Comparison of ENCODE assay signal across 31 cellular contexts in genomic region chr12:14262771-14263511, GRCh38.
A peak's percentile ranks its signal among the peaks of the same experiment; 100 is the strongest.
DNase-seq lines count a peak whose midpoint lies in the region; ATAC-seq, FAIRE-seq and TF ChIP-seq lines count a peak whose summit lies in the region.
"Had no signal": no experiment of that assay in that cellular context is flagged by ENCODE, and none has a peak within 500 bp of the region (broad histone marks: within the 10 kb centered on the region; RNA-seq: fewer than 3 reads in every experiment).

No MANE protein-coding gene starts in this region.

- H3K27ac ChIP-seq in HepG2 (ENCODE audit: extremely low read length, insufficient read depth, low read length), result no peak overlapping the region
- H3K27ac ChIP-seq in right lobe of liver, result no peak overlapping the region
- peak overlapping the region; percentile 94 for H3K27ac ChIP-seq in hepatocyte
- no peak overlapping the region for H3K27ac ChIP-seq in parathyroid adenoma
- no peak overlapping the region for H3K27ac ChIP-seq in CD8-positive, alpha-beta T cell (ENCODE audit: low read depth, low read length)
- H3K27ac ChIP-seq: HL-60, ovary, VCaP had no signal

- H3K9me2 ChIP-seq in hepatocyte (replicated peaks; ENCODE audit: insufficient read depth), result no peaks in the 10 kb centered on the region

- WGBS in HepG2 (ENCODE audit: low lambda C conversion rate), result 5% methylated on average over 7 of the region's 7 CpGs
- 72% methylated on average over 6 of the region's 7 CpGs for WGBS in right lobe of liver (ENCODE audit: insufficient coverage, low coverage, low lambda C conversion rate, missing lambda C conversion rate)
- 95% methylated on average over 7 of the region's 7 CpGs for WGBS in hepatocyte (ENCODE audit: low lambda C conversion rate, missing lambda C conversion rate)

- H3K27me3 ChIP-seq in HepG2 (ENCODE audit: control insufficient read depth in 1 of 2, insufficient read depth in 2 of 2, low read length in 2 of 2), result no peaks in the 10 kb centered on the region
- no peaks in the 10 kb centered on the region for H3K27me3 ChIP-seq in right lobe of liver
- no peaks in the 10 kb centered on the region for H3K27me3 ChIP-seq in hepatocyte
- H3K27me3 ChIP-seq in parathyroid adenoma (ENCODE audit: control insufficient read depth, insufficient read depth, low read length), result no peaks in the 10 kb centered on the region
- no peaks in the 10 kb centered on the region for H3K27me3 ChIP-seq in CD8-positive, alpha-beta T cell (ENCODE audit: insufficient read depth, low read length)
- H3K27me3 ChIP-seq: ovary, spleen had no signal

- H3K4me1 Mint-ChIP-seq in CD8-positive, alpha-beta T cell (ENCODE audit: low read depth), result peaks cover 23% of the 10 kb centered on the region

- POLR2A ChIA-PET in HepG2 (lab: Yijun Ruan, JAX), result no interaction called here
- POLR2A ChIA-PET in CD8-positive, alpha-beta T cell (lab: Charles Lee), result no interaction called here

- ATAC-seq in HepG2, result no peak
- ATAC-seq in right lobe of liver, result no peak
- no peak for ATAC-seq in CD8-positive, alpha-beta T cell
- ATAC-seq: activated T-cell treated with anti-CD3 and anti-CD28 coated beads, Interleukin-2, amount 50 U/mL, for 72 hours; left lobe of liver; Panc1 had no signal

- H3K9me3 ChIP-seq in HepG2 (ENCODE audit: low read length) (peaks cover 9% of the 10 kb centered on the region; the same call in 1 of the 2 replicates), right lobe of liver (no peaks in the 10 kb centered on the region), hepatocyte (ENCODE audit: low read depth) (peaks cover 3% of the 10 kb centered on the region), parathyroid adenoma (ENCODE audit: control insufficient read depth, low read length) (no peaks in the 10 kb centered on the region)
- no peaks in the 10 kb centered on the region for H3K9me3 ChIP-seq in CD8-positive, alpha-beta T cell (ENCODE audit: low read length)
- H3K9me3 ChIP-seq: ovary had no signal

- no peaks in the 10 kb centered on the region for H3K79me2 ChIP-seq in HepG2 (ENCODE audit: insufficient read depth, low read length)
- no peaks in the 10 kb centered on the region for H3K79me2 ChIP-seq in hepatocyte
- no peaks in the 10 kb centered on the region for H3K79me2 ChIP-seq in parathyroid adenoma

- in situ Hi-C loops in HepG2 (cut with HindIII; ENCODE audit: extremely low pct_ligation_motif_present, low pct_unique_long_range_greater_than_20kb), result no loop called here

- H3K9me3 Mint-ChIP-seq in CD8-positive, alpha-beta T cell, result peaks cover 3% of the 10 kb centered on the region

- TF ChIP-seq CTCF in HepG2 (CRISPR knock-in tag; IDR thresholded peaks at IDR 0.05) (no peak), right lobe of liver (IDR thresholded peaks at IDR 0.05) (no peak), hepatocyte (IDR thresholded peaks at IDR 0.05; ENCODE audit: poor library complexity) (no peak), parathyroid adenoma (IDR thresholded peaks at IDR 0.05) (no peak)
- no peak for TF ChIP-seq CTCF in CD8-positive, alpha-beta T cell (IDR thresholded peaks at IDR 0.05)

- TF ChIP-seq RAD21 in HepG2 (CRISPR knock-in tag; IDR thresholded peaks at IDR 0.05), result no peak

- H4K20me1 ChIP-seq in HepG2 (ENCODE audit: insufficient read depth, low read length) (no peaks in the 10 kb centered on the region), hepatocyte (ENCODE audit: insufficient read depth, poor library complexity, severe bottlenecking) (no peaks in the 10 kb centered on the region)

- no peaks in the 10 kb centered on the region for H3K36me3 Mint-ChIP-seq in CD8-positive, alpha-beta T cell
- H3K36me3 Mint-ChIP-seq: immature natural killer cell had no signal

- no peaks in the 10 kb centered on the region for H3K36me3 ChIP-seq in HepG2 (replicated peaks in 1 of 2; ENCODE audit: control insufficient read depth in 1 of 2, insufficient read depth in 2 of 2, low read length in 2 of 2)
- no peaks in the 10 kb centered on the region for H3K36me3 ChIP-seq in right lobe of liver
- no peaks in the 10 kb centered on the region for H3K36me3 ChIP-seq in hepatocyte (replicated peaks; ENCODE audit: insufficient read depth, low read depth)
- no peaks in the 10 kb centered on the region for H3K36me3 ChIP-seq in parathyroid adenoma (ENCODE audit: control insufficient read depth, insufficient read depth, low read length)
- no peaks in the 10 kb centered on the region for H3K36me3 ChIP-seq in CD8-positive, alpha-beta T cell (ENCODE audit: insufficient read depth, low read length)
- H3K36me3 ChIP-seq: ovary, spleen had no signal

- CTCF ChIA-PET in HepG2 (lab: Yijun Ruan, JAX; ENCODE audit: low intra/inter-chr PET ratio, low total read pairs), result no interaction called here
- CTCF ChIA-PET in CD8-positive, alpha-beta T cell (lab: Charles Lee), result interaction anchor here (1.1 to 1.4 kb wide), 2 partner anchors 103 to 151 kb away, joined by 3 read pairs; partner anchors contain the start of gene ATF7IP

- TF ChIP-seq EP300 in HepG2 (IDR thresholded peaks at IDR 0.05; ENCODE audit: low read depth in 2 of 2, low read length in 2 of 2) (no peak), HepG2 (CRISPR knock-in tag; IDR thresholded peaks at IDR 0.05; ENCODE audit: borderline replicate concordance) (no peak)

- no TSS peak for BruUV-seq in HepG2 (replicated peaks; lab: Mats Ljungman, UMichigan)

- H3K4me2 ChIP-seq in HepG2 (ENCODE audit: low read depth, low read length), result no peak overlapping the region
- H3K4me2 ChIP-seq in hepatocyte, result no peak overlapping the region
- H3K4me2 ChIP-seq in parathyroid adenoma (ENCODE audit: low read length), result no peak overlapping the region

- intact Hi-C loops in HepG2 (cut with micrococcal nuclease; ENCODE audit: unreplicated experiment) (no loop called here), right lobe of liver (cut with DNase I) (no loop called here)
- intact Hi-C loops in CD8-positive, alpha-beta T cell (cut with DNase I, micrococcal nuclease), result no loop called here

- H3K9ac ChIP-seq in HepG2 (ENCODE audit: insufficient read depth, low read depth, low read length), result no peak overlapping the region
- no peak overlapping the region for H3K9ac ChIP-seq in parathyroid adenoma

- no peak overlapping the region for H2AFZ ChIP-seq in HepG2 (ENCODE audit: low read length)
- H2AFZ ChIP-seq in hepatocyte, result no peak overlapping the region
- peak overlapping the region; percentile 64 for H2AFZ ChIP-seq in parathyroid adenoma

- H3K27me3 Mint-ChIP-seq in CD8-positive, alpha-beta T cell (ENCODE audit: low read depth), result no peaks in the 10 kb centered on the region
- H3K27me3 Mint-ChIP-seq: activated CD4-positive, alpha-beta T cell treated with anti-CD3 and anti-CD28 coated beads, Interleukin-2, amount 10 ng/mL, durations not matched to agents 7 days and 5 days; CD4-positive, alpha-beta memory T cell had no signal

- no peak for FAIRE-seq in HepG2 (lab: Jason Lieb, UNC)
- FAIRE-seq: A204.1, colon, frontal cortex, GM12891, urothelium cell line had no signal

- H3K4me3 Mint-ChIP-seq in CD8-positive, alpha-beta T cell, result no peak overlapping the region
- H3K4me3 Mint-ChIP-seq: activated CD4-positive, alpha-beta T cell treated with anti-CD3 and anti-CD28 coated beads, Interleukin-2, amount 10 ng/mL, durations not matched to agents 7 days and 5 days; activated T-cell treated with anti-CD3 and anti-CD28 coated beads, Interleukin-2, amount 50 U/mL, for 72 hours; CD4-positive, alpha-beta memory T cell; immature natural killer cell had no signal

- TF ChIP-seq POLR2A in HepG2 (IDR thresholded peaks at IDR 0.05; ENCODE audit: insufficient read depth in 1 of 2, low read depth in 2 of 2, low read length in 2 of 2) (no peak), right lobe of liver (IDR thresholded peaks at IDR 0.05) (no peak)

- no peak for DNase-seq in HepG2 (ENCODE audit: low spot score)
- DNase-seq in right lobe of liver, result no peak
- DNase-seq in hepatocyte (ENCODE audit: low spot score), result no peak
- no peak for DNase-seq in CD8-positive, alpha-beta T cell
- DNase-seq in amygdala (lab: John Stamatoyannopoulos, UW), result no peak
- DNase-seq in MV-4-11 (lab: John Stamatoyannopoulos, UW), result no peak
- DNase-seq in activated T-cell treated with anti-CD3 and anti-CD28 coated beads for 4 hours, result no peak
- DNase-seq: activated CD4-positive, alpha-beta T cell treated with anti-CD3 and anti-CD28 coated beads, Interleukin-2, amount 10 ng/mL, durations not matched to agents 7 days and 5 days; activated naive CD4-positive, alpha-beta T cell; activated T-cell treated with anti-CD3 and anti-CD28 coated beads, Interleukin-2, amount 50 U/mL, for 72 hours; CD4-positive, alpha-beta memory T cell; effector CD8-positive, alpha-beta T cell; erythroblast; immature natural killer cell; NCI-H1048; NCI-H187; NCI-H526; ovary; SIG-M5; spleen; T-helper 9 cell had no signal

- H3K27ac Mint-ChIP-seq in CD8-positive, alpha-beta T cell, result no peak overlapping the region
- H3K27ac Mint-ChIP-seq: activated CD4-positive, alpha-beta T cell treated with anti-CD3 and anti-CD28 coated beads, Interleukin-2, amount 10 ng/mL, durations not matched to agents 7 days and 5 days; activated T-cell treated with anti-CD3 and anti-CD28 coated beads, Interleukin-2, amount 50 U/mL, for 72 hours had no signal

- H3K4me3 ChIP-seq in HepG2 (replicated peaks in 1 of 3; ENCODE audit: insufficient read depth in 1 of 3, low read depth in 2 of 3, low read length in 3 of 3) (no peak overlapping the region), right lobe of liver (no peak overlapping the region), hepatocyte (no peak overlapping the region), parathyroid adenoma (ENCODE audit: low read depth, low read length) (no peak overlapping the region)
- no peak overlapping the region for H3K4me3 ChIP-seq in CD8-positive, alpha-beta T cell (ENCODE audit: low read depth, low read length)
- H3K4me3 ChIP-seq: ovary, spleen had no signal

- peaks cover 30% of the 10 kb centered on the region for H3K4me1 ChIP-seq in HepG2 (ENCODE audit: insufficient read depth, low read length)
- H3K4me1 ChIP-seq in right lobe of liver, result peaks cover 0 to 8% (median 3%) of the 10 kb centered on the region in 4 donors
- H3K4me1 ChIP-seq in hepatocyte (ENCODE audit: insufficient read depth), result peaks cover 26% of the 10 kb centered on the region
- peaks cover 42% of the 10 kb centered on the region for H3K4me1 ChIP-seq in parathyroid adenoma
- peaks cover 8% of the 10 kb centered on the region for H3K4me1 ChIP-seq in CD8-positive, alpha-beta T cell (ENCODE audit: insufficient read depth, low read length)

TF ChIP-seq in HepG2, 621 proteins besides CTCF, POLR2A, EP300 and RAD21 (continues in another document):
- TF ChIP-seq ZNF121 (CRISPR knock-in tag; IDR thresholded peaks at IDR 0.05), result peak; percentile 78
